8 cellular contexts compared by ENCODE assay signal in genomic region chr1:193183019-193183643, GRCh38. TPM values are rescaled to one million over a fixed set of nuclear protein-coding genes. Genes with fewer than 3 reads are reported as not detected.
DNase-seq lines count a peak whose midpoint lies in the region; ATAC-seq, FAIRE-seq and TF ChIP-seq lines count a peak whose summit lies in the region.
"Had no signal": no experiment of that assay in that cellular context is flagged by ENCODE, and none has a peak within 500 bp of the region (broad histone marks: within the 10 kb centered on the region; RNA-seq: fewer than 3 reads in every experiment).

No MANE protein-coding gene starts in this region.

- no peak overlapping the region for H3K4me3 ChIP-seq in PC-3 (ENCODE audit: low read length)

- H3K27me3 ChIP-seq in PC-3 (ENCODE audit: low read length): no peaks in the 10 kb centered on the region

- H3K9me2 ChIP-seq in PC-3 (replicated peaks; ENCODE audit: low read length): no peaks in the 10 kb centered on the region

- peak; percentile 78 for ATAC-seq in GM21723 (IDR thresholded peaks at IDR 0.05; ENCODE audit: unreplicated experiment)
- ATAC-seq in PC-3: peak; percentile 48; the same call in 1 of the 2 replicates
- ATAC-seq: activated naive CD4-positive, alpha-beta T cell treated with anti-CD3 and anti-CD28 coated beads, Interleukin-2, amount 50 U/mL, for 72 hours had no signal

- H3K9ac ChIP-seq in PC-3 (ENCODE audit: low read length): no peak overlapping the region

- BruUV-seq in PC-3 (replicated peaks; lab: Mats Ljungman, UMichigan): no TSS peak

- H4K20me1 ChIP-seq in PC-3 (ENCODE audit: low read length): no peaks in the 10 kb centered on the region

- POLR2A ChIA-PET in PC-3 (lab: Charles Lee; ENCODE audit: unreplicated experiment): interaction anchor here (0.7 kb wide), 1 partner anchor 36 kb away, joined by 5 read pairs; no protein-coding TSS in a partner anchor

- peaks cover 25% of the 10 kb centered on the region for H3K79me2 ChIP-seq in PC-3 (ENCODE audit: low read length)

- H2AFZ ChIP-seq in PC-3 (ENCODE audit: low read length): no peak overlapping the region

- no peaks in the 10 kb centered on the region for H3K4me1 ChIP-seq in PC-3 (ENCODE audit: insufficient read depth, low read length)

- no peaks in the 10 kb centered on the region for H3F3A ChIP-seq in PC-3 (ENCODE audit: low read length, unreplicated experiment)

- peak; percentile 70 for TF ChIP-seq CTCF in PC-3 (conservative IDR thresholded peaks at IDR 0.05; ENCODE audit: low read depth, low read length)

- FAIRE-seq in urothelium cell line (lab: Jason Lieb, UNC): no peak

- no peaks in the 10 kb centered on the region for H3K36me3 ChIP-seq in PC-3 (ENCODE audit: low read depth, low read length)

- H3K9me3 ChIP-seq in PC-3 (ENCODE audit: low read length): no peaks in the 10 kb centered on the region

- H3K4me2 ChIP-seq in PC-3 (ENCODE audit: low read length): no peak overlapping the region

- CTCF ChIA-PET in PC-3 (lab: Charles Lee): no interaction called here

- intact Hi-C loops in PC-3 (cut with micrococcal nuclease): loop anchor here (1.0 to 10.0 kb wide), 3 partner anchors 69 to 422 kb away; no protein-coding TSS in a partner anchor

- peak; percentile 19 for DNase-seq in GM03348 (ENCODE audit: low spot score)
- DNase-seq in LHCN-M2 (ENCODE audit: low read depth): peak; percentile 56
- peak; percentile 69 for DNase-seq in PC-3
- DNase-seq in effector CD4-positive, alpha-beta T cell: peak; percentile 4
- DNase-seq in middle frontal gyrus (ENCODE audit: extremely low spot score, low spot score): peak; percentile 65
- DNase-seq in urothelium cell line (ENCODE audit: low spot score): no peak

- H3K27ac ChIP-seq in PC-3 (ENCODE audit: low read length): no peak overlapping the region

RNA-seq across cellular contexts. Expression of gene B3GALT2, which starts 3.3 kb away (rescaled TPM):
- total RNA-seq in LHCN-M2 (2014; rRNA removed) (2.5 and 5.7 TPM in 2 replicates), PC-3 (2014; rRNA removed) (not detected in 2 replicates)
- 14.9 TPM for polyA plus RNA-seq in LHCN-M2 (2012)
- total RNA-seq: activated naive CD4-positive, alpha-beta T cell treated with anti-CD3 and anti-CD28 coated beads, Interleukin-2, amount 50 U/mL, for 72 hours had no signal
